In the genomic region with DNA sequence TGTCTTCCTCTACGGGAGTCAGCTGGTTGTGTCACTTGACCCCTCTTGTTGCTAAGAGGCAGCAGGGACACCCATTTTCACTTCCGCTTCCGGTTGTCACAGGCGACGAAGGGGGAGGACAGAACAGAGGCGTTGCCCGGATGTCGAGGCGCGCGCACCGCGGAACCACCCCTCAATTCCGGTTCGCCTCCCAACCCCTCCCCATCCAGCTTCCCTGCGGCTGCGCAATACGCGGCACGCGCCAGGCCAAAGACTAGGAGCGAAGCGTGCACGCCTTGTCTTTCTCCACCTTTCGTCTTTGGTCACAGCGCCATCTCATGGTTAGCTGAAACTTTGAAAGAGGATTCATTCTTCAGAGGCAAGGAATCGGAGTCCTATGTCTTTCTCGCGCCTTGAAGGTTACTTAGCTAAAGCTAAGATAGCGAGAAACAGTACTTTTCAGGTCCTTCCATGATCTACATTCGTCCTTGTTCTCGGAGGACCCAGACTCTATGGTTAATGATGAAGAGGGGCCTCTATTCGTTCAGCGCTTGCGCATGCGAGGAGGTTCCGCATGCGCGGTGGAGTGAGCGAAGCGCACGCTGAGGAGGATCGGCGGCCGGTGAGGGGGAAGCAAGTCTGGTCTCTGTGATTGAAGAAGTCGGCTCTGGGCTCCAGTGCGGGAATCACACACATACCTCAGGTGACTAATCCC, we compare ENCODE assay signal across 8 cellular contexts. TPM values are rescaled to one million over a fixed set of nuclear protein-coding genes. Genes with fewer than 3 reads are reported as not detected.
A peak's percentile ranks its signal among the peaks of the same experiment; 100 is the strongest.
DNase-seq lines count a peak whose midpoint lies in the region; ATAC-seq and TF ChIP-seq lines count a peak whose summit lies in the region.

A gene (minus strand): TSS at position 30 of the 694 bp plus-strand sequence. CDS start 106 bp downstream, outside the sequence.
A gene (plus strand): TSS at position 554 of the 694 bp plus-strand sequence. CDS start 4,440 bp downstream, outside the sequence.

- H3K36me3 ChIP-seq in right atrium auricular region, result peaks cover 4% of the 10 kb centered on the region
- H3K36me3 ChIP-seq in vagina, result peaks cover 0 to 5% of the 10 kb centered on the region in 2 donors

- H3K4me3 ChIP-seq in right atrium auricular region, result peak within 1 kb of the TSS; percentile 81 to 89
- H3K4me3 ChIP-seq in vagina, result peak within 1 kb of the TSS; percentile 74 to 83

- H3K27me3 ChIP-seq in right atrium auricular region (no peaks in the 10 kb centered on the region), vagina (no peaks in the 10 kb centered on the region)

- TF ChIP-seq CTCF in GM13977 (IDR thresholded peaks at IDR 0.05; ENCODE audit: extremely low read depth, insufficient read depth, missing control alignments) (peak; percentile 84), right atrium auricular region (IDR thresholded peaks at IDR 0.05) (peak; percentile 97 to 98), vagina (IDR thresholded peaks at IDR 0.05) (peak; percentile 98 to 100 (median 98))

- intact Hi-C loops in vagina (cut with DNase I), result no loop called here

- peak in 1 of 2 donors; percentile 58 for TF ChIP-seq POLR2A in vagina (IDR thresholded peaks at IDR 0.05)

- DNase-seq in GM13977 (ENCODE audit: low spot score) (peak; percentile 94), NCI-H1694 treated with DMSO at 0.1 percent for 48 hours (lab: John Stamatoyannopoulos, UW) (peak; percentile 99), T-helper 2 cell (peak; percentile 99 to 100 (median 100)), anterior cingulate cortex (lab: John Stamatoyannopoulos, UW) (peak; percentile 92 to 100 (median 99)), right atrium auricular region (ENCODE audit: low spot score) (peak; percentile 99), pulmonary artery endothelial cell (ENCODE audit: low read depth, low spot score) (peak; percentile 98), vagina (ENCODE audit: extremely low spot score in 2 of 2) (peak; percentile 99 to 100)

- in situ Hi-C loops in GM13977 (cut with MboI; ENCODE audit: low pct_unique_long_range_greater_than_20kb, low sequenced_read_pairs, unreplicated experiment), result no loop called here

- peaks cover 0 to 68% of the 10 kb centered on the region in 2 donors for H3K4me1 ChIP-seq in right atrium auricular region
- H3K4me1 ChIP-seq in vagina, result peaks cover 82% of the 10 kb centered on the region

- no peaks in the 10 kb centered on the region for H3K9me3 ChIP-seq in right atrium auricular region
- no peaks in the 10 kb centered on the region for H3K9me3 ChIP-seq in vagina

- H3K27ac ChIP-seq in right atrium auricular region, result peak within 1 kb of the TSS; percentile 93 to 94
- peak within 1 kb of the TSS; percentile 90 for H3K27ac ChIP-seq in vagina

- ATAC-seq in HG02885 (IDR thresholded peaks at IDR 0.05; ENCODE audit: poor library complexity, unreplicated experiment), result peak; percentile 92

RNA-seq across cellular contexts. Expression of the first gene that starts in this region (rescaled TPM):
- total RNA-seq in right atrium auricular region (100 to 1,000 TPM in 1 of 2 donors, 10 to 100 TPM in 1; 84.4 to 161 TPM), pulmonary artery endothelial cell (76.7 and 78.9 TPM in 2 replicates), vagina (23.8 TPM)

RNA-seq across cellular contexts. Expression of the second gene that starts in this region (rescaled TPM):
- total RNA-seq in right atrium auricular region (10 to 100 TPM; 64.4 to 75.4 TPM), pulmonary artery endothelial cell (231 and 355 TPM in 2 replicates), vagina (30.4 TPM)

Comparison
In these comparisons a context has a peak if more than half of its experiments do, and no peak if none do; other contexts are left out.
1. Peak in every context shown above with its lines: DNase-seq, ATAC-seq, H3K4me3 ChIP-seq and H3K27ac ChIP-seq.